In genomic region chr3:61371123-61371522, GRCh38 we compare ENCODE assay signal across 9 cellular contexts.
A peak's percentile ranks its signal among the peaks of the same experiment; 100 is the strongest.
DNase-seq lines count a peak whose midpoint lies in the region; ATAC-seq and TF ChIP-seq lines count a peak whose summit lies in the region.
"Had no signal": no experiment of that assay in that cellular context is flagged by ENCODE, and none has a peak within 500 bp of the region (broad histone marks: within the 10 kb centered on the region; RNA-seq: fewer than 3 reads in every experiment).

No MANE protein-coding gene starts in this region.

- H3K27ac ChIP-seq in Karpas-422 (ENCODE audit: low read length) (no peak overlapping the region), ascending aorta (no peak overlapping the region), gastrocnemius medialis (no peak overlapping the region)

- H3K27me3 ChIP-seq in Karpas-422 (ENCODE audit: low read length), result no peaks in the 10 kb centered on the region
- no peaks in the 10 kb centered on the region for H3K27me3 ChIP-seq in ascending aorta
- H3K27me3 ChIP-seq in gastrocnemius medialis, result no peaks in the 10 kb centered on the region

- peaks cover 3% of the 10 kb centered on the region for H3K4me1 Mint-ChIP-seq in brain
- no peaks in the 10 kb centered on the region for H3K4me1 Mint-ChIP-seq in stimulated activated memory B cell treated with anti-CD40 and anti-IgM and Interleukin-4, amounts not matched to agents 10 μg/mL and 1 μg/mL and 100 μg/mL, for 72 hours
- H3K4me1 Mint-ChIP-seq: central memory CD8-positive, alpha-beta T cell had no signal

- peak; percentile 32 for DNase-seq in stimulated activated CD4-positive, alpha-beta T cell treated with anti-CD3 and anti-CD28 coated beads, Interleukin-15, amount 100 ng/mL, for 24 hours
- DNase-seq in stimulated activated CD4-positive, alpha-beta T cell treated with anti-CD3 and anti-CD28 coated beads, Interleukin-12 subunit alpha, Interleukin-12 subunit beta, amount 100 ng/mL, for 4 hours, result no peak
- DNase-seq in Karpas-422 (peak; percentile 51), renal cortical epithelial cell (ENCODE audit: low read depth) (peak; percentile 53), ascending aorta (ENCODE audit: low spot score in 2 of 2) (no peak), gastrocnemius medialis (no peak)

- no peak overlapping the region for H3K4me3 Mint-ChIP-seq in brain
- no peak overlapping the region for H3K4me3 Mint-ChIP-seq in stimulated activated memory B cell treated with anti-CD40 and anti-IgM and Interleukin-4, amounts not matched to agents 10 μg/mL and 1 μg/mL and 100 μg/mL, for 72 hours
- H3K4me3 Mint-ChIP-seq: central memory CD8-positive, alpha-beta T cell had no signal

- H3K27me3 Mint-ChIP-seq in brain, result peaks cover 6% of the 10 kb centered on the region
- no peaks in the 10 kb centered on the region for H3K27me3 Mint-ChIP-seq in stimulated activated memory B cell treated with anti-CD40 and anti-IgM and Interleukin-4, amounts not matched to agents 10 μg/mL and 1 μg/mL and 100 μg/mL, for 72 hours

- peak; percentile 58 to 80 for TF ChIP-seq CTCF in brain (conservative IDR thresholded peaks at IDR 0.05)
- peak in 1 of 3 experiments; percentile 11 for TF ChIP-seq CTCF in ascending aorta (IDR thresholded peaks at IDR 0.05)
- TF ChIP-seq CTCF in gastrocnemius medialis (IDR thresholded peaks at IDR 0.05 in 4 of 5, conservative IDR thresholded peaks at IDR 0.05 in 1 of 5), result peak in 1 of 5 experiments; percentile 14

- H3K79me2 ChIP-seq in Karpas-422 (ENCODE audit: low read length), result no peaks in the 10 kb centered on the region

- H3K4me1 ChIP-seq in Karpas-422 (ENCODE audit: low read length), result no peaks in the 10 kb centered on the region
- no peaks in the 10 kb centered on the region for H3K4me1 ChIP-seq in ascending aorta
- no peaks in the 10 kb centered on the region for H3K4me1 ChIP-seq in gastrocnemius medialis

- H3K36me3 ChIP-seq in Karpas-422 (ENCODE audit: insufficient read depth, low read length), result no peaks in the 10 kb centered on the region
- no peaks in the 10 kb centered on the region for H3K36me3 ChIP-seq in ascending aorta
- H3K36me3 ChIP-seq in gastrocnemius medialis, result no peaks in the 10 kb centered on the region

- H2AFZ ChIP-seq in Karpas-422 (ENCODE audit: low read length), result no peak overlapping the region

- intact Hi-C loops in ascending aorta (cut with DNase I), result no loop called here
- intact Hi-C loops in gastrocnemius medialis (cut with DNase I; ENCODE audit: low total_unique reads), result no loop called here

- no peaks in the 10 kb centered on the region for H4K20me1 ChIP-seq in Karpas-422 (ENCODE audit: insufficient read depth, low read depth, low read length)

- H3K36me3 Mint-ChIP-seq in brain, result no peaks in the 10 kb centered on the region
- H3K36me3 Mint-ChIP-seq in stimulated activated memory B cell treated with anti-CD40 and anti-IgM and Interleukin-4, amounts not matched to agents 10 μg/mL and 1 μg/mL and 100 μg/mL, for 72 hours, result no peaks in the 10 kb centered on the region

- no peak overlapping the region for H3K4me3 ChIP-seq in Karpas-422 (ENCODE audit: low read length)
- H3K4me3 ChIP-seq in ascending aorta, result no peak overlapping the region
- H3K4me3 ChIP-seq in gastrocnemius medialis, result no peak overlapping the region

- H3K9me3 Mint-ChIP-seq in brain, result peaks cover 0 to 8% (median 4%) of the 10 kb centered on the region in 5 experiments
- H3K9me3 Mint-ChIP-seq in stimulated activated memory B cell treated with anti-CD40 and anti-IgM and Interleukin-4, amounts not matched to agents 10 μg/mL and 1 μg/mL and 100 μg/mL, for 72 hours, result peaks cover 2% of the 10 kb centered on the region
- H3K9me3 Mint-ChIP-seq: central memory CD8-positive, alpha-beta T cell had no signal

- no peaks in the 10 kb centered on the region for H3K9me2 ChIP-seq in Karpas-422 (replicated peaks; ENCODE audit: insufficient read depth, low read length)

- no peaks in the 10 kb centered on the region for H3K9me3 ChIP-seq in Karpas-422 (ENCODE audit: low read length)
- H3K9me3 ChIP-seq in ascending aorta, result no peaks in the 10 kb centered on the region
- no peaks in the 10 kb centered on the region for H3K9me3 ChIP-seq in gastrocnemius medialis

- H3K4me2 ChIP-seq in Karpas-422 (ENCODE audit: low read depth, low read length, poor library complexity, severe bottlenecking), result no peak overlapping the region

- H3K27ac Mint-ChIP-seq in brain, result no peak overlapping the region
- no peak overlapping the region for H3K27ac Mint-ChIP-seq in stimulated activated memory B cell treated with anti-CD40 and anti-IgM and Interleukin-4, amounts not matched to agents 10 μg/mL and 1 μg/mL and 100 μg/mL, for 72 hours

- ATAC-seq in stimulated activated memory B cell treated with anti-CD40 and anti-IgM and Interleukin-4, amounts not matched to agents 10 μg/mL and 1 μg/mL and 100 μg/mL, for 72 hours, result no peak
- ATAC-seq in gastrocnemius medialis, result no peak

- in situ Hi-C loops in gastrocnemius medialis (cut with MboI; ENCODE audit: low sequenced_read_pairs in 4 of 4), result no loop called here

- no peak overlapping the region for H3K9ac ChIP-seq in Karpas-422 (ENCODE audit: low read length)

- TF ChIP-seq POLR2A in gastrocnemius medialis (IDR thresholded peaks at IDR 0.05), result no peak

Comparison
In these comparisons a context has a peak if more than half of its experiments do, and no peak if none do; other contexts are left out.
1. DNase-seq: peak in stimulated activated CD4-positive, alpha-beta T cell treated with anti-CD3 and anti-CD28 coated beads, Interleukin-15, amount 100 ng/mL, for 24 hours (single experiment), Karpas-422 (single experiment) and renal cortical epithelial cell (single experiment); none in stimulated activated CD4-positive, alpha-beta T cell treated with anti-CD3 and anti-CD28 coated beads, Interleukin-12 subunit alpha, Interleukin-12 subunit beta, amount 100 ng/mL, for 4 hours (single experiment), ascending aorta (0 of 2) and gastrocnemius medialis (0 of 2).